Comparison of ENCODE assay signal across 8 cellular contexts in genomic region chr1:8004803-8005573, GRCh38. TPM values are rescaled to one million over a fixed set of nuclear protein-coding genes. Genes with fewer than 3 reads are reported as not detected.
A peak's percentile ranks its signal among the peaks of the same experiment; 100 is the strongest.
DNase-seq lines count a peak whose midpoint lies in the region; ATAC-seq and TF ChIP-seq lines count a peak whose summit lies in the region.

No MANE protein-coding gene starts in this region.

- intact Hi-C loops in activated T-helper 2 cell treated with anti-CD3 and anti-CD28 coated beads, Interferon-gamma antibody, Interleukin-2, Interleukin-4, amounts not matched to agents 10 μg/mL and 5 μg/mL and 100 μg/mL, durations not matched to agents 14 hours and 24 hours and 36 hours (cut with micrococcal nuclease) = no loop called here

- H3K9me3 ChIP-seq in stomach smooth muscle (ENCODE audit: control insufficient read depth in 2 of 2, low read length in 2 of 2) = no peaks in the 10 kb centered on the region

- peaks cover 22% of the 10 kb centered on the region for H3K4me1 ChIP-seq in stomach smooth muscle (ENCODE audit: control insufficient read depth, insufficient read depth, low read length)

- H3K9me3 Mint-ChIP-seq in activated T-helper 2 cell treated with anti-CD3 and anti-CD28 coated beads, Interferon-gamma antibody, Interleukin-2, Interleukin-4, amounts not matched to agents 10 μg/mL and 5 μg/mL and 100 μg/mL, durations not matched to agents 14 hours and 24 hours and 36 hours = no peaks in the 10 kb centered on the region
- H3K9me3 Mint-ChIP-seq in stimulated activated effector memory CD8-positive, alpha-beta T cell treated with anti-CD3 and anti-CD28 coated beads, Interleukin-12 subunit alpha, Interleukin-12 subunit beta, amount 100 ng/mL, for 72 hours = no peaks in the 10 kb centered on the region

- H3K27ac ChIP-seq in stomach smooth muscle (ENCODE audit: low read length) = peak overlapping the region; percentile 75

- H3K36me3 ChIP-seq in BJ (ENCODE audit: control insufficient read depth, insufficient read depth, low read length) (peaks cover 2% of the 10 kb centered on the region), stomach smooth muscle (ENCODE audit: control insufficient read depth in 2 of 2, insufficient read depth in 2 of 2, low read length in 2 of 2) (peaks cover 9% of the 10 kb centered on the region in 2 donors)

- H3K36me3 Mint-ChIP-seq in activated T-helper 2 cell treated with anti-CD3 and anti-CD28 coated beads, Interferon-gamma antibody, Interleukin-2, Interleukin-4, amounts not matched to agents 10 μg/mL and 5 μg/mL and 100 μg/mL, durations not matched to agents 14 hours and 24 hours and 36 hours (ENCODE audit: low read depth) = peaks cover 5% of the 10 kb centered on the region
- no peaks in the 10 kb centered on the region for H3K36me3 Mint-ChIP-seq in stimulated activated effector memory CD8-positive, alpha-beta T cell treated with anti-CD3 and anti-CD28 coated beads, Interleukin-12 subunit alpha, Interleukin-12 subunit beta, amount 100 ng/mL, for 72 hours

- DNase-seq in BJ (ENCODE audit: low read depth) (peak; percentile 90), NCI-H1105 treated with DMSO at 0.1 percent for 48 hours (lab: John Stamatoyannopoulos, UW) (peak; percentile 91), iPS-NIHi7 (ENCODE audit: extremely low spot score) (peak; percentile 35)
- no peak for DNase-seq in activated T-helper 2 cell treated with anti-CD3 and anti-CD28 coated beads, Interferon-gamma antibody, Interleukin-2, Interleukin-4, amounts not matched to agents 10 μg/mL and 5 μg/mL and 100 μg/mL, durations not matched to agents 14 hours and 24 hours and 36 hours (ENCODE audit: low spot score)
- DNase-seq in stimulated activated CD4-positive, alpha-beta T cell treated with anti-CD3 and anti-CD28 coated beads, Interleukin-4, amount 100 ng/mL, for 1 hour = no peak
- no peak for DNase-seq in stimulated activated effector memory CD8-positive, alpha-beta T cell treated with anti-CD3 and anti-CD28 coated beads, Interleukin-12 subunit alpha, Interleukin-12 subunit beta, amount 100 ng/mL, for 72 hours (ENCODE audit: low spot score in 2 of 2)

- no peaks in the 10 kb centered on the region for H3K4me1 Mint-ChIP-seq in activated T-helper 2 cell treated with anti-CD3 and anti-CD28 coated beads, Interferon-gamma antibody, Interleukin-2, Interleukin-4, amounts not matched to agents 10 μg/mL and 5 μg/mL and 100 μg/mL, durations not matched to agents 14 hours and 24 hours and 36 hours (ENCODE audit: low read depth)
- H3K4me1 Mint-ChIP-seq in stimulated activated effector memory CD8-positive, alpha-beta T cell treated with anti-CD3 and anti-CD28 coated beads, Interleukin-12 subunit alpha, Interleukin-12 subunit beta, amount 100 ng/mL, for 72 hours = no peaks in the 10 kb centered on the region

- H3K27me3 Mint-ChIP-seq in activated T-helper 2 cell treated with anti-CD3 and anti-CD28 coated beads, Interferon-gamma antibody, Interleukin-2, Interleukin-4, amounts not matched to agents 10 μg/mL and 5 μg/mL and 100 μg/mL, durations not matched to agents 14 hours and 24 hours and 36 hours (ENCODE audit: low read depth) = no peaks in the 10 kb centered on the region

- TF ChIP-seq CTCF in BJ (IDR thresholded peaks at IDR 0.05; ENCODE audit: insufficient read depth, low read depth, low read length) = no peak

- CTCF ChIA-PET in BJ (lab: Yijun Ruan, JAX) = interaction anchor here (0.9 to 2.3 kb wide), 6 partner anchors 10 to 309 kb away, joined by 3 to 15 read pairs (median 4); no protein-coding TSS in a partner anchor

- no peak overlapping the region for H3K4me3 ChIP-seq in BJ (ENCODE audit: low read depth, low read length)
- peak overlapping the region; percentile 26 to 40 for H3K4me3 ChIP-seq in stomach smooth muscle (ENCODE audit: low read length in 2 of 2)

- no peak for ATAC-seq in stimulated activated effector memory CD8-positive, alpha-beta T cell treated with anti-CD3 and anti-CD28 coated beads, Interleukin-12 subunit alpha, Interleukin-12 subunit beta, amount 100 ng/mL, for 72 hours
- ATAC-seq in HG03469 (IDR thresholded peaks at IDR 0.05; ENCODE audit: unreplicated experiment) = no peak

- no peaks in the 10 kb centered on the region for H3K27me3 ChIP-seq in BJ (ENCODE audit: control insufficient read depth, insufficient read depth, low read length)
- no peaks in the 10 kb centered on the region for H3K27me3 ChIP-seq in stomach smooth muscle (ENCODE audit: control insufficient read depth in 1 of 2, insufficient read depth in 2 of 2, low read length in 2 of 2)

- H3K27ac Mint-ChIP-seq in activated T-helper 2 cell treated with anti-CD3 and anti-CD28 coated beads, Interferon-gamma antibody, Interleukin-2, Interleukin-4, amounts not matched to agents 10 μg/mL and 5 μg/mL and 100 μg/mL, durations not matched to agents 14 hours and 24 hours and 36 hours = peak overlapping the region; percentile 38
- H3K27ac Mint-ChIP-seq in stimulated activated effector memory CD8-positive, alpha-beta T cell treated with anti-CD3 and anti-CD28 coated beads, Interleukin-12 subunit alpha, Interleukin-12 subunit beta, amount 100 ng/mL, for 72 hours = no peak overlapping the region

- H3K9ac ChIP-seq in stomach smooth muscle (ENCODE audit: low read length in 2 of 2) = peak overlapping the region; percentile 13 to 48

- POLR2A ChIA-PET in BJ (lab: Charles Lee) = interaction anchor here (0.6 kb wide), 1 partner anchor 254 kb away, joined by 3 read pairs; no protein-coding TSS in a partner anchor

- no peak overlapping the region for H3K4me3 Mint-ChIP-seq in activated T-helper 2 cell treated with anti-CD3 and anti-CD28 coated beads, Interferon-gamma antibody, Interleukin-2, Interleukin-4, amounts not matched to agents 10 μg/mL and 5 μg/mL and 100 μg/mL, durations not matched to agents 14 hours and 24 hours and 36 hours (ENCODE audit: low read depth)
- H3K4me3 Mint-ChIP-seq in stimulated activated effector memory CD8-positive, alpha-beta T cell treated with anti-CD3 and anti-CD28 coated beads, Interleukin-12 subunit alpha, Interleukin-12 subunit beta, amount 100 ng/mL, for 72 hours = no peak overlapping the region

RNA-seq across cellular contexts. Expression of gene ERRFI1, which starts 21.1 kb away (rescaled TPM):
- polyA plus RNA-seq in BJ (2011; rRNA removed) = 20.5 and 30.3 TPM in 2 replicates
- 9.4 and 10.0 TPM in 2 replicates for polyA minus RNA-seq in BJ (2011; rRNA and poly(A)+ RNA removed)
- 3.1 and 3.8 TPM in 2 replicates for total RNA-seq in activated T-helper 2 cell treated with anti-CD3 and anti-CD28 coated beads, Interferon-gamma antibody, Interleukin-2, Interleukin-4, amounts not matched to agents 10 μg/mL and 5 μg/mL and 100 μg/mL, durations not matched to agents 14 hours and 24 hours and 36 hours

RNA-seq across cellular contexts. Expression of gene PARK7, which starts 43.5 kb away (rescaled TPM):
- polyA plus RNA-seq in BJ (2011; rRNA removed) = 242 and 358 TPM in 2 replicates
- polyA minus RNA-seq in BJ (2011; rRNA and poly(A)+ RNA removed) = 33.3 and 34.7 TPM in 2 replicates
- total RNA-seq in activated T-helper 2 cell treated with anti-CD3 and anti-CD28 coated beads, Interferon-gamma antibody, Interleukin-2, Interleukin-4, amounts not matched to agents 10 μg/mL and 5 μg/mL and 100 μg/mL, durations not matched to agents 14 hours and 24 hours and 36 hours = 498 and 514 TPM in 2 replicates

Comparison
In these comparisons a context has a peak if more than half of its experiments do, and no peak if none do; other contexts are left out.
1. DNase-seq: peak in BJ (single experiment), NCI-H1105 treated with DMSO at 0.1 percent for 48 hours (single experiment) and iPS-NIHi7 (single experiment); none in activated T-helper 2 cell treated with anti-CD3 and anti-CD28 coated beads, Interferon-gamma antibody, Interleukin-2, Interleukin-4, amounts not matched to agents 10 μg/mL and 5 μg/mL and 100 μg/mL, durations not matched to agents 14 hours and 24 hours and 36 hours (single experiment), stimulated activated CD4-positive, alpha-beta T cell treated with anti-CD3 and anti-CD28 coated beads, Interleukin-4, amount 100 ng/mL, for 1 hour (single experiment) and stimulated activated effector memory CD8-positive, alpha-beta T cell treated with anti-CD3 and anti-CD28 coated beads, Interleukin-12 subunit alpha, Interleukin-12 subunit beta, amount 100 ng/mL, for 72 hours (0 of 2).